ENCODE assay signal across 28 cellular contexts in genomic region chr15:35134269-35134668, GRCh38. TPM values are rescaled to one million over a fixed set of nuclear protein-coding genes. Genes with fewer than 3 reads are reported as not detected.
"Had no signal": no experiment of that assay in that cellular context is flagged by ENCODE, and none has a peak within 500 bp of the region (broad histone marks: within the 10 kb centered on the region; RNA-seq: fewer than 3 reads in every experiment).

No MANE protein-coding gene starts in this region.

- H3K4me3 Mint-ChIP-seq: immature natural killer cell; naive thymus-derived CD8-positive, alpha-beta T cell; nephron progenitor cell; stimulated activated memory B cell treated with anti-CD40 and anti-IgM and Interleukin-4, amounts not matched to agents 10 μg/mL and 1 μg/mL and 100 μg/mL, for 72 hours had no signal

- H3K4me1 ChIP-seq: heart left ventricle, left ventricle myocardium inferior, right atrium auricular region, right lobe of liver, suprapubic skin, tibial artery, upper lobe of right lung had no signal

- H3K36me3 Mint-ChIP-seq: immature natural killer cell had no signal

- DNase-seq: heart left ventricle; hypothalamus; immature natural killer cell; kidney; left ventricle myocardium inferior; midbrain; naive thymus-derived CD8-positive, alpha-beta T cell; nephron progenitor cell; ovary; right lobe of liver; stimulated activated CD4-positive, alpha-beta T cell treated with anti-CD3 and anti-CD28 coated beads, Interleukin-1b, Interleukin-23, amount 100 ng/mL, for 48 hours; stimulated activated CD4-positive, alpha-beta T cell treated with anti-CD3 and anti-CD28 coated beads, Interleukin-2, amount 100 ng/mL, for 48 hours; stimulated activated CD4-positive, alpha-beta T cell treated with anti-CD3 and anti-CD28 coated beads, Interleukin-4, amount 100 ng/mL, for 4 hours; stimulated activated CD8-positive, alpha-beta memory T cell treated with anti-CD3 and anti-CD28 coated beads, Interleukin-4, amount 100 ng/mL, for 48 hours; stimulated activated naive CD4-positive, alpha-beta T cell treated with Interleukin-2 at 50 U/mL for 16 hours; tibial artery; trophoblast cell; upper lobe of right lung had no signal

- H3K27ac Mint-ChIP-seq: immature natural killer cell; naive thymus-derived CD8-positive, alpha-beta T cell; nephron progenitor cell; progenitor cell of endocrine pancreas; stimulated activated memory B cell treated with anti-CD40 and anti-IgM and Interleukin-4, amounts not matched to agents 10 μg/mL and 1 μg/mL and 100 μg/mL, for 72 hours had no signal

- H3K4me3 ChIP-seq: heart left ventricle, left ventricle myocardium inferior, lung, ovary, right atrium auricular region, right lobe of liver, smooth muscle cell, suprapubic skin, thoracic aorta, tibial artery, upper lobe of right lung had no signal

- H3K27me3 Mint-ChIP-seq: progenitor cell of endocrine pancreas had no signal

- H3K9me3 ChIP-seq: ovary, right atrium auricular region, right lobe of liver, suprapubic skin, thoracic aorta, tibial artery, upper lobe of right lung had no signal

- ATAC-seq: heart left ventricle; naive thymus-derived CD8-positive, alpha-beta T cell; right lobe of liver; stimulated activated memory B cell treated with anti-CD40 and anti-IgM and Interleukin-4, amounts not matched to agents 10 μg/mL and 1 μg/mL and 100 μg/mL, for 72 hours; upper lobe of right lung had no signal

- H3K36me3 ChIP-seq: heart left ventricle, left ventricle myocardium inferior, ovary, right atrium auricular region, right lobe of liver, suprapubic skin, thoracic aorta, tibial artery, upper lobe of right lung had no signal

- H3K4me1 Mint-ChIP-seq: immature natural killer cell; naive thymus-derived CD8-positive, alpha-beta T cell; nephron progenitor cell had no signal

RNA-seq across cellular contexts. Expression of gene NANOGP8, which starts 49.2 kb away (rescaled TPM):
- total RNA-seq: left ventricle myocardium inferior; naive thymus-derived CD8-positive, alpha-beta T cell; pulmonary artery endothelial cell; renal cortical epithelial cell; skeletal muscle tissue; smooth muscle cell; upper lobe of right lung had no signal
